ENCODE assay signal across 9 cellular contexts in the genomic region with DNA sequence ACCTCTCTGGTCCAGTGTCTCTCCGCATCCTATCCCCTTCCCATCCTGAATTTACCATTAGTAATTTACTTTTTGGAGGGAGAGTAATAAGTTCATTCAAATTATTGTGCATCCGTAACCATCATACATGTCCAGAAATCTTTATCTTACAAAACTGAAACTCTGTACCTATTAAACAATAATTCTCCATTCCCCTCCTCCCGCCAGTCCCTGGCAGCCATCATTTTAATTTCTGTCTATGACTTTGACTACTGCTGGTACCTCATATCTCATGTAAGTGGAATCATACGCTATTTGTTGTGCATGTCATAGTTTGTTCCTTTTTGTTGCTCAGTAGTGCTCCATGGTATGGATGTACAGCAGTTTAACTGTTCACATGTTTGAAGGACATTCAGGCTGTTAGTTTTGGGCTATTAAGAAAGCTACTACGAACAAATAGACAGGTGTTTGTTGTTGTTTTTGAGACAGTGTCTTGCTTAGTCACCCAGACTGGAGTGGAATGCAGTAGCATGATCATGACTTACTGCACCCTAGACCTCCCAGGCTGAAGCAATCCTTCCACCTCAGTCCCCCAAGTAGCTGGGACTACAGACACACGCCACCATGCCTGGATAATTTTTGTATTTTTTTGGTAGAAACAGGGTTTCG. TPM values are rescaled to one million over a fixed set of nuclear protein-coding genes. Genes with fewer than 3 reads are reported as not detected.
DNase-seq lines count a peak whose midpoint lies in the region; ATAC-seq and TF ChIP-seq lines count a peak whose summit lies in the region.
"Had no signal": no experiment of that assay in that cellular context is flagged by ENCODE, and none has a peak within 500 bp of the region (broad histone marks: within the 10 kb centered on the region; RNA-seq: fewer than 3 reads in every experiment).

No MANE protein-coding gene starts in this region.

- no peaks in the 10 kb centered on the region for H3F3A ChIP-seq in PC-3 (ENCODE audit: low read length, unreplicated experiment)

- H2AFZ ChIP-seq in PC-3 (ENCODE audit: low read length) (no peak overlapping the region), trophoblast cell (ENCODE audit: insufficient read depth, low read length, poor library complexity) (no peak overlapping the region)

- TF ChIP-seq EP300 in upper lobe of left lung (IDR thresholded peaks at IDR 0.05): no peak

- H3K27me3 ChIP-seq in PC-3 (ENCODE audit: low read length): no peaks in the 10 kb centered on the region
- no peaks in the 10 kb centered on the region for H3K27me3 ChIP-seq in endodermal cell (ENCODE audit: control insufficient read depth, insufficient read depth, low read length, poor library complexity, severe bottlenecking)
- H3K27me3 ChIP-seq in trophoblast cell (ENCODE audit: insufficient read depth, low read length): no peaks in the 10 kb centered on the region
- no peaks in the 10 kb centered on the region for H3K27me3 ChIP-seq in upper lobe of left lung

- H3K27me3 Mint-ChIP-seq in endodermal cell (ENCODE audit: insufficient read depth): peaks cover 3% of the 10 kb centered on the region

- H3K18ac ChIP-seq in trophoblast cell (ENCODE audit: low read length): no peak overlapping the region

- BruUV-seq in PC-3 (replicated peaks; lab: Mats Ljungman, UMichigan): no TSS peak

- POLR2A ChIA-PET in PC-3 (lab: Charles Lee; ENCODE audit: unreplicated experiment): no interaction called here

- DNase-seq in ELR (ENCODE audit: low read depth) (peak; percentile 59), PC-3 (peak; percentile 39), endodermal cell (no peak), trophoblast cell (peak; percentile 38 to 64), GM19238 (ENCODE audit: insufficient read length, low spot score) (no peak), upper lobe of left lung (no peak)
- DNase-seq: NCI-H524 treated with DMSO at 0.1 percent for 48 hours had no signal

- H3K36me3 Mint-ChIP-seq in endodermal cell (ENCODE audit: low read depth): peaks cover 2% of the 10 kb centered on the region

- H3K9me3 Mint-ChIP-seq in endodermal cell: no peaks in the 10 kb centered on the region

- ATAC-seq in PC-3 (no peak), HG03378 (IDR thresholded peaks at IDR 0.05; ENCODE audit: unreplicated experiment) (no peak), upper lobe of left lung (ENCODE audit: low FRiP score in 2 of 2) (no peak), GM21526 (IDR thresholded peaks at IDR 0.05; ENCODE audit: low FRiP score, unreplicated experiment) (no peak)

- peak overlapping the region; percentile 91 for H3K4ac ChIP-seq in trophoblast cell (ENCODE audit: low read depth, low read length)

- peak overlapping the region; percentile 85 for H3K4me3 Mint-ChIP-seq in endodermal cell

- no peaks in the 10 kb centered on the region for H3K9me2 ChIP-seq in PC-3 (replicated peaks; ENCODE audit: low read length)

- H2BK12ac ChIP-seq in trophoblast cell (ENCODE audit: low read length): no peak overlapping the region

- H3K4me3 ChIP-seq in PC-3 (ENCODE audit: low read length) (peak overlapping the region; percentile 85), endodermal cell (ENCODE audit: low read length) (peak overlapping the region; percentile 99), trophoblast cell (ENCODE audit: low read depth, low read length) (no peak overlapping the region), upper lobe of left lung (peak overlapping the region in 1 of 4 donors; percentile 54)

- H4K12ac ChIP-seq in trophoblast cell (ENCODE audit: low read depth, low read length): no peak overlapping the region

- no peak overlapping the region for H2BK120ac ChIP-seq in trophoblast cell (ENCODE audit: insufficient read depth, low read length, poor library complexity)

- H3K14ac ChIP-seq in trophoblast cell (ENCODE audit: low read length): no peak overlapping the region

- peak overlapping the region; percentile 85 for H3K4me2 ChIP-seq in PC-3 (ENCODE audit: low read length)
- H3K4me2 ChIP-seq in trophoblast cell (ENCODE audit: low read length): peak overlapping the region; percentile 45

- WGBS in endodermal cell (ENCODE audit: insufficient coverage in 1 of 2, insufficient read length in 1 of 2), 2 experiments: 76 to 96% methylated on average over 3 to 6 of the region's 7 CpGs
- WGBS in trophoblast cell (ENCODE audit: extremely low coverage, insufficient coverage, insufficient read length): no CpG with 5 or more reads among the region's 7 CpGs
- WGBS in upper lobe of left lung, 2 donors: 86 to 96% methylated on average over 7 of the region's 7 CpGs

- CTCF ChIA-PET in PC-3 (lab: Charles Lee): interaction anchor here (1.3 kb wide), 1 partner anchor 48 kb away, joined by 6 read pairs; no protein-coding TSS in a partner anchor

- TF ChIP-seq CTCF in PC-3 (conservative IDR thresholded peaks at IDR 0.05; ENCODE audit: low read depth, low read length): no peak
- TF ChIP-seq CTCF in endodermal cell (conservative IDR thresholded peaks at IDR 0.05): no peak
- TF ChIP-seq CTCF in upper lobe of left lung (IDR thresholded peaks at IDR 0.05): no peak

- intact Hi-C loops in PC-3 (cut with micrococcal nuclease): no loop called here

- H3K79me2 ChIP-seq in PC-3 (ENCODE audit: low read length) (peaks cover 65% of the 10 kb centered on the region), trophoblast cell (ENCODE audit: control insufficient read depth, insufficient read depth, low read length, poor library complexity) (peaks cover 12% of the 10 kb centered on the region)

- peaks cover 34% of the 10 kb centered on the region for H4K20me1 ChIP-seq in PC-3 (ENCODE audit: low read length)

- H3K79me1 ChIP-seq in trophoblast cell (ENCODE audit: low read length): peaks cover 10% of the 10 kb centered on the region

- no peak overlapping the region for H4K8ac ChIP-seq in trophoblast cell (ENCODE audit: low read depth, low read length)

- H3K4me1 ChIP-seq in PC-3 (ENCODE audit: insufficient read depth, low read length): peaks cover 31% of the 10 kb centered on the region
- H3K4me1 ChIP-seq in endodermal cell (ENCODE audit: control insufficient read depth, insufficient read depth, low read length): peaks cover 18% of the 10 kb centered on the region
- H3K4me1 ChIP-seq in trophoblast cell (ENCODE audit: control insufficient read depth in 1 of 2, insufficient read depth in 2 of 2, low read length in 2 of 2): peaks cover 5 to 9% of the 10 kb centered on the region in 2 experiments
- H3K4me1 ChIP-seq in upper lobe of left lung: peaks cover 6 to 18% (median 12%) of the 10 kb centered on the region in 4 donors

- H3K9ac ChIP-seq in PC-3 (ENCODE audit: low read length): peak overlapping the region; percentile 69; the same call in 1 of the 2 replicates
- no peak overlapping the region for H3K9ac ChIP-seq in endodermal cell (ENCODE audit: extremely low read depth, low read length, poor library complexity, severe bottlenecking)
- H3K9ac ChIP-seq in trophoblast cell (ENCODE audit: low read length): no peak overlapping the region

- H3K9me3 ChIP-seq in PC-3 (ENCODE audit: low read length) (no peaks in the 10 kb centered on the region), endodermal cell (ENCODE audit: control insufficient read depth, low read length) (no peaks in the 10 kb centered on the region), trophoblast cell (ENCODE audit: insufficient read depth, low read depth, low read length) (no peaks in the 10 kb centered on the region), upper lobe of left lung (no peaks in the 10 kb centered on the region)

- H4K91ac ChIP-seq in trophoblast cell (ENCODE audit: low read depth, low read length): no peak overlapping the region

- H3K27ac Mint-ChIP-seq in endodermal cell: no peak overlapping the region

- no peak overlapping the region for H3K23ac ChIP-seq in trophoblast cell (ENCODE audit: low read length)

- peaks cover 32% of the 10 kb centered on the region for H3K4me1 Mint-ChIP-seq in endodermal cell

- H2AK5ac ChIP-seq in trophoblast cell (ENCODE audit: low read length): no peak overlapping the region

- no peak overlapping the region for H3K27ac ChIP-seq in PC-3 (ENCODE audit: low read length)
- H3K27ac ChIP-seq in endodermal cell (ENCODE audit: low read depth, low read length): no peak overlapping the region
- no peak overlapping the region for H3K27ac ChIP-seq in trophoblast cell (ENCODE audit: low read depth, low read length)
- no peak overlapping the region for H3K27ac ChIP-seq in upper lobe of left lung

- no peak overlapping the region for H2BK5ac ChIP-seq in trophoblast cell (ENCODE audit: low read depth, low read length, poor library complexity)

- no peak for TF ChIP-seq POLR2A in upper lobe of left lung (IDR thresholded peaks at IDR 0.05)

- H3K36me3 ChIP-seq in PC-3 (ENCODE audit: low read depth, low read length) (no peaks in the 10 kb centered on the region), endodermal cell (ENCODE audit: control insufficient read depth, insufficient read depth, low read length) (no peaks in the 10 kb centered on the region), trophoblast cell (ENCODE audit: control insufficient read depth in 1 of 2, insufficient read depth in 2 of 2, low read length in 2 of 2) (peaks cover 0 to 2% of the 10 kb centered on the region in 2 experiments), upper lobe of left lung (no peaks in the 10 kb centered on the region)

RNA-seq across cellular contexts. Expression of gene LIMS1, which starts 2.0 kb away (rescaled TPM):
- total RNA-seq in PC-3 (2014; rRNA removed): 58.9 and 62.7 TPM in 2 replicates
- 10 to 100 TPM; 45.9 to 46.6 TPM for total RNA-seq in endodermal cell
- polyA plus RNA-seq in endodermal cell (2013, experiment 1 of 2): 25.5 TPM
- polyA plus RNA-seq in endodermal cell (2013, experiment 2 of 2): 27.3 TPM
- polyA plus RNA-seq in trophoblast cell (2013): 60.3 and 62.4 TPM in 2 replicates
- total RNA-seq in upper lobe of left lung: 100 to 1,000 TPM in 1 of 6 donors, 10 to 100 TPM in 5; 51.3 to 148 (median 87.7) TPM

Comparison
In these comparisons a context has a peak if more than half of its experiments do, and no peak if none do; other contexts are left out.
1. DNase-seq: peak in ELR (single experiment), PC-3 (single experiment) and trophoblast cell (2 of 2); none in endodermal cell (single experiment), GM19238 (single experiment) and upper lobe of left lung (0 of 2).